In the genomic region with DNA sequence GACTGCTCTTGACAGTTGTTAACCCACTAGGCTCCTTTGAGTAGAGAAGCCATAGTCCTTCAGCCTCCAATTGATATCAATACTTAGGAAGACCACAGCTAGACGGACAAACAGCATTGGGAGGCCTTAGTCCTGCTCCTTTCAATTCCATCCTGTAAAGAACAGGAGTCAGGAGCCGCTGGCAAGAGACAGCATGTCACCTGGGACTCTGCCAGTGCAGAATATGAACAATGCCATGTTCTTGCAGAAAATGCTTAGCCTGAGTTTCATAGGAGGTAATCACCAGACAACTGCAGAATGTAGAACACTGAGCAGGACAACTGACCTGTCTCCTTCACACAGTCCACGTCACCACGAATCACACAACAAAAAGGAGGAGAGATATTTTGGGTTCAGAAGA, we compare ENCODE assay signal across 3 cellular contexts. TPM values are rescaled to one million over a fixed set of nuclear protein-coding genes. Genes with fewer than 3 reads are reported as not detected.
"Had no signal": no experiment of that assay in that cellular context is flagged by ENCODE, and none has a peak within 500 bp of the region (broad histone marks: within the 10 kb centered on the region; RNA-seq: fewer than 3 reads in every experiment).

No MANE protein-coding gene starts in this region.

RNA-seq across cellular contexts. Expression of a gene that starts 25.3 kb away (rescaled TPM):
- total RNA-seq: HepG2, HT-29, HT1080 had no signal
